Comparison of ENCODE assay signal across 8 cellular contexts in the genomic region with DNA sequence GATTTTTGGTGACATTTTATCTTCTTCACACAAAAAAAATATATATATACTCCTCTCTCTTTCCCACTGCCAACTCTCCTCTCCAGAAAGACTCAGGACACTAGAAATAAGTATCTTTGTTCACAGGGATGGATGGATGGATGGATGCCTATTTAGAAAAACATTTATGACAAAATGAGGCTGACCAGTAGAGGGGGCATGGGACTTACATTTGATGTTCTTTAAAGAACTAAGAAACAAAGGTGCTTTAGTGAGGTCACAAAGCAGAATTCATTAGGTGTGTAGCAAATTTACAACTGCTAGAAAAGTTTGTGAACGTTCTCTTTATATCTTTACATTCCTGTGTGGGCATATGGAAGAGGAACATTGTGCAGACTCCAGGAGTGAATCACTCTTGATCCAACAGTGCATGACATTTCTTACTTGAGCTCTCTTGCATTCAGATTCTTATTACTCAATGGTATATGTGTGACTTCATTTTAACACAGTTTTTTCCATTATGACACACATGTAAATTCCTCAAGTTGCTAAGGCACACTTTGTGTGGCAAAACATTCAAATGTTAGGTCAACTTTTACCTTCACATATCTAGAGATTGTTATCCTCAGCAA. TPM values are rescaled to one million over a fixed set of nuclear protein-coding genes. Genes with fewer than 3 reads are reported as not detected.
A peak's percentile ranks its signal among the peaks of the same experiment; 100 is the strongest.
DNase-seq lines count a peak whose midpoint lies in the region; ATAC-seq and TF ChIP-seq lines count a peak whose summit lies in the region.

No MANE protein-coding gene starts in this region.

- H3K79me2 ChIP-seq in osteoblast (ENCODE audit: insufficient read depth, low read length), result no peaks in the 10 kb centered on the region

- H3K9me3 ChIP-seq in osteoblast (ENCODE audit: low read depth, low read length), result no peaks in the 10 kb centered on the region

- no peak overlapping the region for H2AFZ ChIP-seq in osteoblast (ENCODE audit: low read length)

- TF ChIP-seq CTCF in AG10803 (conservative IDR thresholded peaks at IDR 0.05; ENCODE audit: low read length), result peak; percentile 73
- peak; percentile 61; the same call in 2 of the 3 replicates for TF ChIP-seq CTCF in GM12872 (IDR thresholded peaks at IDR 0.05; ENCODE audit: insufficient read depth, low read depth, low read length)
- TF ChIP-seq CTCF in VCaP (conservative IDR thresholded peaks at IDR 0.05), result peak; percentile 85
- peak; percentile 68 for TF ChIP-seq CTCF in osteoblast (IDR thresholded peaks at IDR 0.05; ENCODE audit: extremely low read depth, low read depth, low read length)

- H3K4me1 ChIP-seq in osteoblast (ENCODE audit: insufficient read depth, low read length), result peaks cover 4% of the 10 kb centered on the region

- DNase-seq in AG10803 (ENCODE audit: low read depth) (peak; percentile 56), NCI-H146 treated with DMSO at 0.1 percent for 48 hours (lab: John Stamatoyannopoulos, UW; ENCODE audit: unreplicated experiment) (peak; percentile 19), osteoblast (ENCODE audit: insufficient read length, low spot score, missing footprints) (no peak)

- H3K36me3 ChIP-seq in osteoblast (ENCODE audit: insufficient read depth, low read length), result no peaks in the 10 kb centered on the region

- ATAC-seq in esophagus mucosa (peak; percentile 67), GM19467 (IDR thresholded peaks at IDR 0.05; ENCODE audit: unreplicated experiment) (no peak), HG02938 (IDR thresholded peaks at IDR 0.05; ENCODE audit: unreplicated experiment) (no peak)

- no peaks in the 10 kb centered on the region for H4K20me1 ChIP-seq in osteoblast (ENCODE audit: insufficient read depth, low read length)

- H3K4me3 ChIP-seq in AG10803 (ENCODE audit: low read length), result no peak overlapping the region
- H3K4me3 ChIP-seq in osteoblast (ENCODE audit: insufficient read depth, low read length), result no peak overlapping the region

- H3K27ac ChIP-seq in VCaP, result no peak overlapping the region
- H3K27ac ChIP-seq in osteoblast (ENCODE audit: low read depth, low read length), result peak overlapping the region; percentile 37

- H3K27me3 ChIP-seq in osteoblast (ENCODE audit: insufficient read depth, low read length), result no peaks in the 10 kb centered on the region

- no peak overlapping the region for H3K4me2 ChIP-seq in osteoblast (ENCODE audit: insufficient read depth, low read length)

RNA-seq across cellular contexts. Expression of a gene that starts 15.8 kb away (rescaled TPM):
- 6.8 TPM for total RNA-seq in esophagus mucosa
- total RNA-seq in osteoblast, result 17.7 and 18.3 TPM in 2 replicates

RNA-seq across cellular contexts. Expression of a gene that starts 45.9 kb away (rescaled TPM):
- total RNA-seq in esophagus mucosa (1.9 TPM), osteoblast (81.8 and 94.0 TPM in 2 replicates)

Comparison
In these comparisons a context has a peak if more than half of its experiments do, and no peak if none do; other contexts are left out.
1. RNA of a gene that starts 45.9 kb away (total RNA-seq): 81.8 to 94.0 TPM in osteoblast; 1.9 TPM in esophagus mucosa (single experiment); every median in the first group is over 10 times any median in the second.
2. Peak in every context shown above with its lines, with median percentiles within 50 percentile points of each other: CTCF ChIP-seq.